24 cellular contexts compared by ENCODE assay signal in genomic region chr7:102888561-102889233, GRCh38. TPM values are rescaled to one million over a fixed set of nuclear protein-coding genes. Genes with fewer than 3 reads are reported as not detected.
DNase-seq lines count a peak whose midpoint lies in the region; ATAC-seq, FAIRE-seq and TF ChIP-seq lines count a peak whose summit lies in the region.
"Had no signal": no experiment of that assay in that cellular context is flagged by ENCODE, and none has a peak within 500 bp of the region (broad histone marks: within the 10 kb centered on the region; RNA-seq: fewer than 3 reads in every experiment).

No MANE protein-coding gene starts in this region.

- BruUV-seq in Caco-2 (replicated peaks; lab: Mats Ljungman, UMichigan) = no TSS peak
- BruUV-seq in K562 (replicated peaks; lab: Mats Ljungman, UMichigan) = no TSS peak

- no peaks in the 10 kb centered on the region for H4K20me1 ChIP-seq in K562 (replicated peaks; ENCODE audit: control insufficient read depth, insufficient read depth, low read length)

- H3K9me3 Mint-ChIP-seq in Caco-2 (ENCODE audit: unreplicated experiment) = no peaks in the 10 kb centered on the region
- H3K9me3 Mint-ChIP-seq in nephron = no peaks in the 10 kb centered on the region
- no peaks in the 10 kb centered on the region for H3K9me3 Mint-ChIP-seq in activated naive CD8-positive, alpha-beta T cell treated with anti-CD3 and anti-CD28 coated beads for 36 hours
- H3K9me3 Mint-ChIP-seq: H9 had no signal

- H3K27ac Mint-ChIP-seq in Caco-2 (ENCODE audit: unreplicated experiment) (peak overlapping the region; percentile 27), nephron (peak overlapping the region in 2 of 3 experiments; percentile 70 to 98)
- no peak overlapping the region for H3K27ac Mint-ChIP-seq in activated naive CD8-positive, alpha-beta T cell treated with anti-CD3 and anti-CD28 coated beads for 36 hours
- H3K27ac Mint-ChIP-seq: H9 had no signal

- H3K36me3 Mint-ChIP-seq in Caco-2 (ENCODE audit: insufficient read depth, unreplicated experiment) (no peaks in the 10 kb centered on the region), nephron (ENCODE audit: low read depth) (no peaks in the 10 kb centered on the region)
- no peaks in the 10 kb centered on the region for H3K36me3 Mint-ChIP-seq in activated naive CD8-positive, alpha-beta T cell treated with anti-CD3 and anti-CD28 coated beads for 36 hours

- no peak overlapping the region for H2AFZ ChIP-seq in K562 (ENCODE audit: low read depth, low read length)
- H2AFZ ChIP-seq: GM23248 had no signal

- no peak overlapping the region for H3K4me3 ChIP-seq in Caco-2 (ENCODE audit: low read depth, low read length)
- H3K4me3 ChIP-seq in K562 = no peak overlapping the region
- H3K4me3 ChIP-seq: GM12878, GM23248, SJSA1 had no signal

- no peak for TF ChIP-seq POLR2A in K562 (conservative IDR thresholded peaks at IDR 0.05)

- POLR2A ChIA-PET in Caco-2 (lab: Charles Lee) (no interaction called here), K562 (lab: Yijun Ruan, JAX) (interaction anchor here (1.1 to 2.0 kb wide), 2 partner anchors 11 to 14 kb away, joined by 3 to 5 read pairs; no protein-coding TSS in a partner anchor)

- H3K4me1 Mint-ChIP-seq in Caco-2 (ENCODE audit: low read depth, unreplicated experiment) = peaks cover 11% of the 10 kb centered on the region
- H3K4me1 Mint-ChIP-seq in nephron = peaks cover 47% of the 10 kb centered on the region
- no peaks in the 10 kb centered on the region for H3K4me1 Mint-ChIP-seq in activated naive CD8-positive, alpha-beta T cell treated with anti-CD3 and anti-CD28 coated beads for 36 hours
- H3K4me1 Mint-ChIP-seq: H9 had no signal

- in situ Hi-C loops in K562 (cut with MboI) = no loop called here

- no peak for TF ChIP-seq EP300 in K562 (IDR thresholded peaks at IDR 0.05; ENCODE audit: low read length)

- H3K9ac ChIP-seq in K562 (ENCODE audit: insufficient read depth in 1 of 2, low read depth in 2 of 2, low read length in 2 of 2) = no peak overlapping the region
- H3K9ac ChIP-seq: GM23248, KMS-11 had no signal

- H3K79me2 ChIP-seq in K562 (ENCODE audit: control insufficient read depth, insufficient read depth, low read length) = no peaks in the 10 kb centered on the region

- H3K9me3 ChIP-seq in Caco-2 (no peaks in the 10 kb centered on the region), K562 (replicated peaks; ENCODE audit: control insufficient read depth, insufficient read depth, low read depth, low read length) (no peaks in the 10 kb centered on the region)
- H3K9me3 ChIP-seq: BE2C, SJSA1 had no signal

- 71% methylated on average over 3 of the region's 3 CpGs for WGBS in K562 (ENCODE audit: insufficient coverage, low coverage, missing lambda C conversion rate)

- H3K9me1 ChIP-seq in K562 (ENCODE audit: control insufficient read depth, insufficient read depth, low read length) = no peaks in the 10 kb centered on the region

- H3K27me3 Mint-ChIP-seq in Caco-2 (ENCODE audit: insufficient read depth, unreplicated experiment) (no peaks in the 10 kb centered on the region), nephron (ENCODE audit: low read depth) (no peaks in the 10 kb centered on the region)
- no peaks in the 10 kb centered on the region for H3K27me3 Mint-ChIP-seq in activated naive CD8-positive, alpha-beta T cell treated with anti-CD3 and anti-CD28 coated beads for 36 hours

- no peak for TF ChIP-seq RAD21 in K562 (CRISPR knock-in tag; conservative IDR thresholded peaks at IDR 0.05 in 1 of 2, IDR thresholded peaks at IDR 0.05 in 1 of 2)

- H3K27me3 ChIP-seq in Caco-2 (replicated peaks; ENCODE audit: control insufficient read depth, insufficient read depth, low read length) (no peaks in the 10 kb centered on the region), K562 (ENCODE audit: control insufficient read depth in 2 of 2, insufficient read depth in 2 of 2, low read length in 2 of 2) (no peaks in the 10 kb centered on the region)
- H3K27me3 ChIP-seq: BE2C, SJSA1 had no signal

- DNase-seq in Caco-2 (peak in 1 of 2 experiments; percentile 54), LoVo (ENCODE audit: low spot score) (peak; percentile 60), K562 (ENCODE audit: extremely low read depth in 1 of 4, low spot score in 3 of 4) (no peak), SHP77 treated with DMSO at 0.1 percent for 48 hours (lab: John Stamatoyannopoulos, UW) (no peak)
- no peak for DNase-seq in activated naive CD4-positive, alpha-beta T cell treated with Interleukin-2 at 50 U/mL for 16 hours
- no peak for DNase-seq in activated naive CD8-positive, alpha-beta T cell treated with anti-CD3 and anti-CD28 coated beads for 36 hours
- DNase-seq: BE2C; DMS79 treated with DMSO at 0.1 percent for 48 hours; GM23248; H9; MV-4-11; NCI-H1694; NCI-H2081; NCI-H2171; NCI-H345; NCI-H524; NCI-H774; NK-92 treated with Interleukin-12 subunit alpha and Interleukin-12 subunit beta, amount 100 ng/mL, for 24 hours had no signal

- CTCF ChIA-PET in Caco-2 (lab: Charles Lee) = interaction anchor here (0.6 kb wide), 1 partner anchor 316 kb away, joined by 5 read pairs; no protein-coding TSS in a partner anchor
- CTCF ChIA-PET in K562 (lab: Yijun Ruan, JAX; ENCODE audit: low intra/inter-chr PET ratio) = no interaction called here

- no peak overlapping the region for H3K4me2 ChIP-seq in K562 (ENCODE audit: insufficient read depth, low read length)
- H3K4me2 ChIP-seq: KMS-11 had no signal

- H3K4me3 Mint-ChIP-seq in Caco-2 (ENCODE audit: unreplicated experiment) (peak overlapping the region; percentile 3), nephron (no peak overlapping the region)
- no peak overlapping the region for H3K4me3 Mint-ChIP-seq in activated naive CD8-positive, alpha-beta T cell treated with anti-CD3 and anti-CD28 coated beads for 36 hours
- H3K4me3 Mint-ChIP-seq: H9 had no signal

- TF ChIP-seq CTCF in Caco-2 (IDR thresholded peaks at IDR 0.05; ENCODE audit: insufficient read depth in 1 of 2, low read depth in 1 of 2, low read length in 1 of 2, severe bottlenecking in 1 of 2, unreplicated experiment in 1 of 2) (no peak), K562 (IDR thresholded peaks at IDR 0.05 in 2 of 3, conservative IDR thresholded peaks at IDR 0.05 in 1 of 3; ENCODE audit: insufficient read depth in 2 of 3, low read depth in 1 of 3, low read length in 3 of 3) (no peak), nephron (IDR thresholded peaks at IDR 0.05; ENCODE audit: unreplicated experiment in 3 of 3) (no peak)

- intact Hi-C loops in Caco-2 (cut with micrococcal nuclease; ENCODE audit: unreplicated experiment) = no loop called here
- intact Hi-C loops in K562 (cut with micrococcal nuclease) = no loop called here

- FAIRE-seq in K562 (lab: Jason Lieb, UNC) = no peak
- FAIRE-seq: GM12878, RCC 7860 had no signal

- no peaks in the 10 kb centered on the region for H3K36me3 ChIP-seq in Caco-2 (ENCODE audit: control insufficient read depth, insufficient read depth, low read length)
- peaks cover 11% of the 10 kb centered on the region for H3K36me3 ChIP-seq in K562 (ENCODE audit: control insufficient read depth, insufficient read depth, low read length)
- H3K36me3 ChIP-seq: BE2C, SJSA1 had no signal

- ATAC-seq in K562 (no peak), SK-N-SH treated with all-trans-retinoic acid at 6 μM for 48 hours (no peak)
- ATAC-seq: GM12878 had no signal

- H3K4me1 ChIP-seq in Caco-2 = peaks cover 17% of the 10 kb centered on the region
- peaks cover 3 to 29% of the 10 kb centered on the region in 2 experiments; a peak in 4 of 5 replicates for H3K4me1 ChIP-seq in K562 (replicated peaks in 1 of 2; ENCODE audit: control insufficient read depth in 2 of 2, insufficient read depth in 2 of 2, low read length in 2 of 2)

- H3K27ac ChIP-seq in K562 (ENCODE audit: extremely low read depth, low read depth, low read length) = no peak overlapping the region
- H3K27ac ChIP-seq: GM23248, KMS-11, SJSA1 had no signal

TF ChIP-seq in K562, 482 proteins besides CTCF, POLR2A, EP300 and RAD21 (continues in another document):
- TF ChIP-seq C11orf30 (IDR thresholded peaks at IDR 0.05; ENCODE audit: low read depth) = peak; percentile 31; the same call in 1 of the 2 replicates

TF ChIP-seq in SK-N-SH treated with all-trans-retinoic acid at 6 μM for 48 hours, 23 proteins besides CTCF, POLR2A, EP300 and RAD21 (continues in another document):
- TF ChIP-seq CREB5 (CRISPR knock-in tag; IDR thresholded peaks at IDR 0.05; ENCODE audit: low read depth) = no peak
- TF ChIP-seq ESRRG (CRISPR knock-in tag; IDR thresholded peaks at IDR 0.05) = no peak
- TF ChIP-seq ZFP30 (CRISPR knock-in tag; IDR thresholded peaks at IDR 0.05) = no peak
- TF ChIP-seq GLIS3 (CRISPR knock-in tag; IDR thresholded peaks at IDR 0.05) = no peak
- no peak for TF ChIP-seq ZNF8 (CRISPR knock-in tag; IDR thresholded peaks at IDR 0.05)

RNA-seq across cellular contexts. Expression of gene LRRC17, which starts 24.1 kb away (rescaled TPM):
- total RNA-seq in Caco-2 (2022) = 0.39 TPM in 1 of 2 replicates, not detected in the other
- total RNA-seq in K562 (2011; cell fraction: chromatin; rRNA removed; ENCODE audit: low replicate concordance) = not detected in 2 replicates
- total RNA-seq in K562 (2011; cell fraction: nucleolus; rRNA removed) = not detected in 2 replicates
- not detected in 2 replicates for total RNA-seq in K562 (2011; cell fraction: nucleoplasm; rRNA removed)
- total RNA-seq in K562 (2014; rRNA removed) = not detected in 2 replicates
- total RNA-seq in K562 (2014; rRNA removed; fragmentation: Illumina TruSeq; extraction: Trizol) = 0.16 TPM in 1 of 2 replicates, not detected in the other
- 0.18 TPM in 1 of 2 replicates, not detected in the other for total RNA-seq in K562 (2015; rRNA removed; fragmentation: Illumina TruSeq; extraction: Trizol)
- not detected in 2 replicates for total RNA-seq in K562 (2021)
- polyA plus RNA-seq in K562 (2011; rRNA removed) = 0.04 and 0.07 TPM in 2 replicates
- polyA plus RNA-seq in K562 (2011; cell fraction: cytosol; rRNA removed) = not detected in 2 replicates
- 0.13 TPM in 1 of 2 replicates, not detected in the other for polyA plus RNA-seq in K562 (2011; cell fraction: nucleus; rRNA removed)
- 0.18 TPM in 1 of 2 replicates, not detected in the other for polyA plus RNA-seq in K562 (2012)
- polyA plus RNA-seq in K562 (2014; fragmentation: Illumina TruSeq; extraction: Trizol) = not detected in 2 replicates
- under 1 TPM; 0.03 to 0.17 TPM for polyA plus RNA-seq in K562 (2014; fragmentation: Nextera tagmentation; extraction: Ambion mirVana)
- 0.07 TPM in 1 of 2 replicates, not detected in the other for polyA plus RNA-seq in K562 (2014; rRNA removed)
- polyA minus RNA-seq in K562 (2011; rRNA and poly(A)+ RNA removed) = not detected in 2 replicates
- polyA minus RNA-seq in K562 (2011; cell fraction: cytosol; rRNA and poly(A)+ RNA removed) = not detected in 2 replicates
- polyA minus RNA-seq in K562 (2011; cell fraction: nucleus; rRNA and poly(A)+ RNA removed) = not detected in 2 replicates
- not detected for total RNA-seq in activated naive CD8-positive, alpha-beta T cell treated with anti-CD3 and anti-CD28 coated beads for 36 hours
